8 cellular contexts compared by ENCODE assay signal in the genomic region with DNA sequence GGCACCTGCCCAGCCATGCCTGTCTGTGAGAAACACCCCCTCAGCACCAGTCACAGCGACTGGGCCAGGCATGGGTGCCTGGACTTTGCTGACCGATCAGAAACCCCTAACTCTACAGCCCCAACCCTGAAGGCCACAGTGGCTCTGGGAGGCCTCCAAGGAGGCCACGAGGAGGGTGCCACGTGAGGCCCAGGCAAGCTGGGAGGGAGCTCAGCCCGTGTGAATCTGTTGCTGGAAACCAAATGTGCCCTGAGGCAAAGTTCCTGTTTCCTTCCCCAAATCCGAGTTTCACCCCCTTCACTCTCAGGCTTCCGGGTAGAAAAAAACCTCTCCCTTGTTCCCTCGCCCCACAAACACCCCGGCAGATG. TPM values are rescaled to one million over a fixed set of nuclear protein-coding genes. Genes with fewer than 3 reads are reported as not detected.
DNase-seq lines count a peak whose midpoint lies in the region; ATAC-seq, FAIRE-seq and TF ChIP-seq lines count a peak whose summit lies in the region.

No MANE protein-coding gene starts in this region.

- no peak overlapping the region for H2BK5ac ChIP-seq in H1 (ENCODE audit: low read depth, low read length)

- H4K20me1 ChIP-seq in Karpas-422 (ENCODE audit: insufficient read depth, low read depth, low read length) (no peaks in the 10 kb centered on the region), H1 (replicated peaks in 1 of 2; ENCODE audit: control insufficient read depth in 1 of 2, insufficient read depth in 2 of 2, low read length in 2 of 2) (peaks cover 0 to 2% of the 10 kb centered on the region in 2 experiments)

- CTCF ChIA-PET in H1 (lab: Charles Lee; ENCODE audit: partially characterized antibody) = interaction anchor here (1.7 to 3.4 kb wide), 2 partner anchors 9 to 18 kb away, joined by 10 to 19 read pairs; no protein-coding TSS in a partner anchor

- H3K18ac ChIP-seq in H1 (ENCODE audit: extremely low read depth, low read length) = no peak overlapping the region

- peaks cover 13% of the 10 kb centered on the region for H3K79me2 ChIP-seq in Karpas-422 (ENCODE audit: low read length)
- H3K79me2 ChIP-seq in H1 (ENCODE audit: control insufficient read depth in 1 of 2, insufficient read depth in 2 of 2, low read length in 2 of 2) = no peaks in the 10 kb centered on the region

- H2BK120ac ChIP-seq in H1 (replicated peaks; ENCODE audit: low read depth, low read length) = no peak overlapping the region

- no peak overlapping the region for H4K5ac ChIP-seq in H1 (ENCODE audit: insufficient read length, low read depth, low read length)

- no peak for TF ChIP-seq POLR2A in H1 (IDR thresholded peaks at IDR 0.05; ENCODE audit: control extremely low read depth in 1 of 2, low read depth in 2 of 2, low read length in 2 of 2)
- no peak for TF ChIP-seq POLR2A in suprapubic skin (IDR thresholded peaks at IDR 0.05)

- H3K27ac ChIP-seq in right atrium auricular region (no peak overlapping the region), Karpas-422 (ENCODE audit: low read length) (peak overlapping the region; percentile 86), H1 (ENCODE audit: low read depth, low read length) (no peak overlapping the region), suprapubic skin (no peak overlapping the region)

- no peak overlapping the region for H2BK15ac ChIP-seq in H1 (ENCODE audit: low read length)

- H3K23me2 ChIP-seq in H1 (ENCODE audit: low read depth, low read length) = peaks cover 12% of the 10 kb centered on the region

- peak overlapping the region; percentile 80 for H3K4me2 ChIP-seq in Karpas-422 (ENCODE audit: low read depth, low read length, poor library complexity, severe bottlenecking)
- peak overlapping the region; percentile 39 to 78; a peak in 3 of 4 replicates for H3K4me2 ChIP-seq in H1 (ENCODE audit: insufficient read depth in 1 of 2, low read depth in 2 of 2, low read length in 2 of 2)

- DNase-seq in Right ventricle myocardium superior (no peak), right atrium auricular region (ENCODE audit: low spot score) (no peak), Karpas-422 (peak; percentile 84), H1 (ENCODE audit: low read depth in 1 of 2, low spot score in 2 of 2) (no peak), suprapubic skin (ENCODE audit: low spot score in 2 of 2) (no peak), DMS153 treated with DMSO at 0.1 percent for 48 hours (lab: John Stamatoyannopoulos, UW; ENCODE audit: unreplicated experiment) (no peak)
- DNase-seq in stimulated activated CD4-positive, alpha-beta T cell treated with anti-CD3 and anti-CD28 coated beads, Interleukin-1b, Interleukin-23, amount 100 ng/mL, for 48 hours = no peak

- POLR2A ChIA-PET in H1 (lab: Charles Lee; ENCODE audit: partially characterized antibody) = interaction anchor here (1.8 kb wide), 1 partner anchor 36 kb away, joined by 6 read pairs; the partner anchor contains the start of gene TCIRG1

- peaks cover 0 to 12% of the 10 kb centered on the region in 2 donors for H3K4me1 ChIP-seq in right atrium auricular region
- peaks cover 22% of the 10 kb centered on the region for H3K4me1 ChIP-seq in Karpas-422 (ENCODE audit: low read length)
- peaks cover 0 to 14% (median 5%) of the 10 kb centered on the region in 4 experiments; a peak in 5 of 7 replicates for H3K4me1 ChIP-seq in H1 (replicated peaks in 1 of 4; ENCODE audit: control insufficient read depth in 3 of 4, insufficient read depth in 4 of 4, low read length in 3 of 4)
- H3K4me1 ChIP-seq in suprapubic skin = peaks cover 22% of the 10 kb centered on the region

- TF ChIP-seq EP300 in H1 (IDR thresholded peaks at IDR 0.05; ENCODE audit: borderline replicate concordance in 1 of 2, low read depth in 2 of 2, low read length in 2 of 2) (no peak), suprapubic skin (IDR thresholded peaks at IDR 0.05) (no peak)

- H3K9me3 ChIP-seq in right atrium auricular region (no peaks in the 10 kb centered on the region), Karpas-422 (ENCODE audit: low read length) (no peaks in the 10 kb centered on the region), H1 (ENCODE audit: insufficient read depth in 2 of 2, low read depth in 1 of 2, low read length in 1 of 2) (no peaks in the 10 kb centered on the region), suprapubic skin (no peaks in the 10 kb centered on the region)

- ATAC-seq in Right ventricle myocardium superior (ENCODE audit: poor library complexity) (peak; percentile 12), HG03025 (IDR thresholded peaks at IDR 0.05; ENCODE audit: low FRiP score, unreplicated experiment) (no peak)

- no peak overlapping the region for H4K8ac ChIP-seq in H1 (ENCODE audit: extremely low read depth, insufficient read depth, low read length)

- no peaks in the 10 kb centered on the region for H3K79me1 ChIP-seq in H1 (ENCODE audit: low read depth, low read length)

- H3K14ac ChIP-seq in H1 (ENCODE audit: insufficient read length) = no peak overlapping the region

- no peak overlapping the region for H2BK20ac ChIP-seq in H1 (ENCODE audit: low read length)

- no peak overlapping the region for H2BK12ac ChIP-seq in H1 (ENCODE audit: low read depth, low read length)

- no peak overlapping the region for H4K91ac ChIP-seq in H1 (replicated peaks; ENCODE audit: insufficient read length, low read length)

- H3K56ac ChIP-seq in H1 (replicated peaks; ENCODE audit: insufficient read length, low read depth, low read length) = no peak overlapping the region

- no peak overlapping the region for H3K4ac ChIP-seq in H1 (replicated peaks; ENCODE audit: insufficient read length, low read depth, low read length)

- TF ChIP-seq RAD21 in H1 (IDR thresholded peaks at IDR 0.05 in 1 of 2, conservative IDR thresholded peaks at IDR 0.05 in 1 of 2; ENCODE audit: low read depth in 2 of 2, low read length in 2 of 2) = no peak

- H3K23ac ChIP-seq in H1 (ENCODE audit: insufficient read length) = no peak overlapping the region

- H3K4me3 ChIP-seq in right atrium auricular region (peak overlapping the region in 1 of 2 donors; percentile 73), Karpas-422 (ENCODE audit: low read length) (peak overlapping the region; percentile 96), H1 (ENCODE audit: extremely low read depth in 1 of 4, insufficient read depth in 2 of 4, low read depth in 3 of 4, low read length in 4 of 4) (peak overlapping the region in 2 of 4 experiments; percentile 44 to 76; a peak in 3 of 8 replicates), suprapubic skin (peak overlapping the region; percentile 80)

- H3K36me3 ChIP-seq in right atrium auricular region = no peaks in the 10 kb centered on the region
- H3K36me3 ChIP-seq in Karpas-422 (ENCODE audit: insufficient read depth, low read length) = no peaks in the 10 kb centered on the region
- H3K36me3 ChIP-seq in H1 (ENCODE audit: control insufficient read depth in 2 of 4, insufficient read depth in 4 of 4, low read length in 3 of 4) = no peaks in the 10 kb centered on the region
- peaks cover 3% of the 10 kb centered on the region for H3K36me3 ChIP-seq in suprapubic skin

- peak overlapping the region; percentile 89 for H3K9ac ChIP-seq in Karpas-422 (ENCODE audit: low read length)
- H3K9ac ChIP-seq in H1 (replicated peaks in 1 of 4; ENCODE audit: extremely low read depth in 1 of 4, low read depth in 3 of 4, low read length in 3 of 4) = no peak overlapping the region

- intact Hi-C loops in Right ventricle myocardium superior (cut with DNase I) = no loop called here

- 84% methylated on average over 6 of the region's 9 CpGs; no CpG with 5 or more reads in 1 of the 2 experiments for WGBS in H1 (ENCODE audit: extremely low coverage in 1 of 2, insufficient coverage in 1 of 2, insufficient read length in 1 of 2, insufficient replicate concordance in 2 of 2, low coverage in 1 of 2, low lambda C conversion rate in 2 of 2, missing lambda C conversion rate in 1 of 2), 2 experiments
- 69% methylated on average over 6 of the region's 9 CpGs for WGBS in suprapubic skin

- TF ChIP-seq CTCF in right atrium auricular region (IDR thresholded peaks at IDR 0.05) (no peak), H1 (IDR thresholded peaks at IDR 0.05; ENCODE audit: control extremely low read depth in 1 of 3, insufficient read depth in 1 of 3, low read depth in 1 of 3, low read length in 3 of 3) (no peak), suprapubic skin (IDR thresholded peaks at IDR 0.05) (no peak)

- H3K27me3 ChIP-seq in right atrium auricular region (no peaks in the 10 kb centered on the region), Karpas-422 (ENCODE audit: low read length) (no peaks in the 10 kb centered on the region), H1 (replicated peaks in 1 of 4; ENCODE audit: control insufficient read depth in 3 of 4, extremely low read depth in 1 of 4, insufficient read depth in 3 of 4, low read length in 3 of 4) (peaks cover 0 to 5% (median under 1%) of the 10 kb centered on the region in 4 experiments; a peak in 2 of 7 replicates), suprapubic skin (no peaks in the 10 kb centered on the region)

- H2AK5ac ChIP-seq in H1 (ENCODE audit: low read depth, low read length) = no peak overlapping the region

- FAIRE-seq in H1 (lab: Jason Lieb, UNC) = no peak

- H3K9me2 ChIP-seq in Karpas-422 (replicated peaks; ENCODE audit: insufficient read depth, low read length) = no peaks in the 10 kb centered on the region

- 0 out of 2 replicates have a peak overlapping the region, but pooled peaks have one; percentile 13 for H2AFZ ChIP-seq in Karpas-422 (ENCODE audit: low read length)
- H2AFZ ChIP-seq in H1 (ENCODE audit: low read length) = no peak overlapping the region

RNA-seq across cellular contexts. Expression of gene UNC93B1, which starts 1.3 kb away (rescaled TPM):
- 7.3 TPM for total RNA-seq in Right ventricle myocardium superior
- total RNA-seq in right atrium auricular region = 10 to 100 TPM in 1 of 2 donors, 1 to 10 TPM in 1; 9.2 to 19.7 TPM
- 71.1 and 112 TPM in 2 replicates for total RNA-seq in Karpas-422 (2014; rRNA removed; shearing (Covaris generic); ENCODE audit: low replicate concordance)
- 18.9 and 19.2 TPM in 2 replicates for total RNA-seq in H1 (2021; fragmentation: NEBNext Ultra II Directional; extraction: Animal tissue kit (Norgen Biotek cat#: 25700))
- polyA plus RNA-seq in H1 (2011; rRNA removed) = 34.3 and 40.8 TPM in 2 replicates
- polyA plus RNA-seq in H1 (2011; cell fraction: cytosol; rRNA removed) = 24.6 TPM
- polyA plus RNA-seq in H1 (2011; cell fraction: nucleus; rRNA removed) = 53.5 TPM
- 8.7 to 20.4 TPM (median 17.7 TPM) in 4 replicates for polyA plus RNA-seq in H1 (2012, experiment 1 of 2)
- 16.4 TPM for polyA plus RNA-seq in H1 (2012, experiment 2 of 2)
- 22.0 TPM for polyA plus RNA-seq in H1 (2013, experiment 1 of 2)
- polyA plus RNA-seq in H1 (2013, experiment 2 of 2) = 22.4 TPM
- polyA minus RNA-seq in H1 (2011; rRNA and poly(A)+ RNA removed) = 20.6 and 26.5 TPM in 2 replicates
- 14.0 TPM for polyA minus RNA-seq in H1 (2011; cell fraction: cytosol; rRNA and poly(A)+ RNA removed)
- polyA minus RNA-seq in H1 (2011; cell fraction: nucleus; rRNA and poly(A)+ RNA removed) = 24.7 TPM
- 10 to 100 TPM; 22.7 to 34.3 (median 28.1) TPM for total RNA-seq in suprapubic skin

RNA-seq across cellular contexts. Expression of gene ALDH3B1, which starts 7.6 kb away (rescaled TPM):
- total RNA-seq in Right ventricle myocardium superior = 4.4 TPM
- 10 to 100 TPM; 10.5 to 21.6 TPM for total RNA-seq in right atrium auricular region
- total RNA-seq in Karpas-422 (2014; rRNA removed; shearing (Covaris generic); ENCODE audit: low replicate concordance) = 0.40 TPM in 1 of 2 replicates, not detected in the other
- total RNA-seq in H1 (2021; fragmentation: NEBNext Ultra II Directional; extraction: Animal tissue kit (Norgen Biotek cat#: 25700)) = 0.27 and 0.32 TPM in 2 replicates
- 0.47 TPM in 2 replicates for polyA plus RNA-seq in H1 (2011; rRNA removed)
- 0.50 TPM for polyA plus RNA-seq in H1 (2011; cell fraction: cytosol; rRNA removed)
- 0.53 TPM for polyA plus RNA-seq in H1 (2011; cell fraction: nucleus; rRNA removed)
- polyA plus RNA-seq in H1 (2012, experiment 1 of 2) = 0.62 to 1.1 TPM (median 0.75 TPM) in 4 replicates
- polyA plus RNA-seq in H1 (2012, experiment 2 of 2) = 0.26 TPM
- 0.18 TPM for polyA plus RNA-seq in H1 (2013, experiment 1 of 2)
- polyA plus RNA-seq in H1 (2013, experiment 2 of 2) = 0.26 TPM
- 0.16 and 0.34 TPM in 2 replicates for polyA minus RNA-seq in H1 (2011; rRNA and poly(A)+ RNA removed)
- 0.88 TPM for polyA minus RNA-seq in H1 (2011; cell fraction: cytosol; rRNA and poly(A)+ RNA removed)
- polyA minus RNA-seq in H1 (2011; cell fraction: nucleus; rRNA and poly(A)+ RNA removed) = 0.50 TPM
- 1 to 10 TPM; 3.2 to 6.4 (median 5.9) TPM for total RNA-seq in suprapubic skin

RNA-seq across cellular contexts. Expression of gene NDUFS8, which starts 27.9 kb away (rescaled TPM):
- total RNA-seq in Right ventricle myocardium superior (474 TPM), right atrium auricular region (100 to 1,000 TPM; 436 to 568 TPM), suprapubic skin (100 to 1,000 TPM in 3 of 4 donors, 10 to 100 TPM in 1; 90.8 to 155 (median 148) TPM)
- total RNA-seq in Karpas-422 (2014; rRNA removed; shearing (Covaris generic); ENCODE audit: low replicate concordance) = 159 and 231 TPM in 2 replicates
- 182 and 199 TPM in 2 replicates for total RNA-seq in H1 (2021; fragmentation: NEBNext Ultra II Directional; extraction: Animal tissue kit (Norgen Biotek cat#: 25700))
- polyA plus RNA-seq in H1 (2011; rRNA removed) = 291 and 406 TPM in 2 replicates
- polyA plus RNA-seq in H1 (2011; cell fraction: cytosol; rRNA removed) = 222 TPM
- polyA plus RNA-seq in H1 (2011; cell fraction: nucleus; rRNA removed) = 253 TPM
- polyA plus RNA-seq in H1 (2012, experiment 1 of 2) = 92.1 to 255 TPM (median 248 TPM) in 4 replicates
- 348 TPM for polyA plus RNA-seq in H1 (2012, experiment 2 of 2)
- 130 TPM for polyA plus RNA-seq in H1 (2013, experiment 1 of 2)
- polyA plus RNA-seq in H1 (2013, experiment 2 of 2) = 128 TPM
- 69.8 and 77.8 TPM in 2 replicates for polyA minus RNA-seq in H1 (2011; rRNA and poly(A)+ RNA removed)
- polyA minus RNA-seq in H1 (2011; cell fraction: cytosol; rRNA and poly(A)+ RNA removed) = 133 TPM
- 92.8 TPM for polyA minus RNA-seq in H1 (2011; cell fraction: nucleus; rRNA and poly(A)+ RNA removed)

RNA-seq across cellular contexts. Expression of gene TCIRG1, which starts 36.3 kb away (rescaled TPM):
- total RNA-seq in Right ventricle myocardium superior (22.3 TPM), right atrium auricular region (10 to 100 TPM; 19.2 to 50.7 TPM), suprapubic skin (10 to 100 TPM; 19.4 to 50.9 (median 41.2) TPM)
- 47.7 and 82.3 TPM in 2 replicates for total RNA-seq in Karpas-422 (2014; rRNA removed; shearing (Covaris generic); ENCODE audit: low replicate concordance)
- total RNA-seq in H1 (2021; fragmentation: NEBNext Ultra II Directional; extraction: Animal tissue kit (Norgen Biotek cat#: 25700)) = 25.3 and 25.7 TPM in 2 replicates
- 39.6 and 50.2 TPM in 2 replicates for polyA plus RNA-seq in H1 (2011; rRNA removed)
- 35.8 TPM for polyA plus RNA-seq in H1 (2011; cell fraction: cytosol; rRNA removed)
- polyA plus RNA-seq in H1 (2011; cell fraction: nucleus; rRNA removed) = 287 TPM
- polyA plus RNA-seq in H1 (2012, experiment 1 of 2) = 12.7 to 29.5 TPM (median 24.4 TPM) in 4 replicates
- polyA plus RNA-seq in H1 (2012, experiment 2 of 2) = 16.1 TPM
- 25.3 TPM for polyA plus RNA-seq in H1 (2013, experiment 1 of 2)
- polyA plus RNA-seq in H1 (2013, experiment 2 of 2) = 21.2 TPM
- polyA minus RNA-seq in H1 (2011; rRNA and poly(A)+ RNA removed) = 10.0 and 11.3 TPM in 2 replicates
- polyA minus RNA-seq in H1 (2011; cell fraction: cytosol; rRNA and poly(A)+ RNA removed) = 15.0 TPM
- 43.9 TPM for polyA minus RNA-seq in H1 (2011; cell fraction: nucleus; rRNA and poly(A)+ RNA removed)
